In genomic region chr2:12587729-12588522, GRCh38 we compare ENCODE assay signal across 8 cellular contexts.
DNase-seq lines count a peak whose midpoint lies in the region; ATAC-seq and TF ChIP-seq lines count a peak whose summit lies in the region.

No MANE protein-coding gene starts in this region.

- peak; percentile 66 for ATAC-seq in activated CD4-positive, alpha-beta T cell treated with anti-CD3 and anti-CD28 coated beads for 36 hours
- ATAC-seq in HG02678 (IDR thresholded peaks at IDR 0.05; ENCODE audit: unreplicated experiment): peak; percentile 88

- POLR2A ChIA-PET in activated CD4-positive, alpha-beta T cell treated with anti-CD3 and anti-CD28 coated beads for 36 hours (lab: Charles Lee): no interaction called here

- H3K4me3 ChIP-seq in choroid plexus epithelial cell (ENCODE audit: low read depth, low read length): no peak overlapping the region

- peak overlapping the region; percentile 20 for H3K27ac Mint-ChIP-seq in activated CD4-positive, alpha-beta T cell treated with anti-CD3 and anti-CD28 coated beads for 36 hours
- H3K27ac Mint-ChIP-seq in nephron: peak overlapping the region in 2 of 3 experiments; percentile 1 to 14

- H3K4me1 Mint-ChIP-seq in activated CD4-positive, alpha-beta T cell treated with anti-CD3 and anti-CD28 coated beads for 36 hours: peaks cover 27% of the 10 kb centered on the region
- H3K4me1 Mint-ChIP-seq in nephron: peaks cover 11% of the 10 kb centered on the region

- no peak for DNase-seq in activated CD4-positive, alpha-beta T cell treated with anti-CD3 and anti-CD28 coated beads for 36 hours
- DNase-seq in activated CD4-positive, alpha-beta T cell treated with anti-CD3 and anti-CD28 coated beads, Interleukin-2, amount 50 U/mL, for 1 hour: no peak
- DNase-seq in NAMALWA (ENCODE audit: low spot score) (peak; percentile 79), choroid plexus epithelial cell (ENCODE audit: low read depth) (peak; percentile 95), posterior vena cava (ENCODE audit: low spot score) (no peak)
- DNase-seq in activated naive CD4-positive, alpha-beta T cell treated with Interleukin-2 at 50 U/mL for 16 hours: no peak

- CTCF ChIA-PET in activated CD4-positive, alpha-beta T cell treated with anti-CD3 and anti-CD28 coated beads for 36 hours (lab: Charles Lee): interaction anchor here (0.8 kb wide), 1 partner anchor 35 kb away, joined by 3 read pairs; no protein-coding TSS in a partner anchor

- H3K4me3 Mint-ChIP-seq in activated CD4-positive, alpha-beta T cell treated with anti-CD3 and anti-CD28 coated beads for 36 hours: no peak overlapping the region
- no peak overlapping the region for H3K4me3 Mint-ChIP-seq in nephron

- intact Hi-C loops in activated CD4-positive, alpha-beta T cell treated with anti-CD3 and anti-CD28 coated beads for 36 hours (cut with DNase I, micrococcal nuclease): no loop called here
- intact Hi-C loops in posterior vena cava (cut with DNase I): no loop called here

- peaks cover 4% of the 10 kb centered on the region for H3K9me3 Mint-ChIP-seq in activated CD4-positive, alpha-beta T cell treated with anti-CD3 and anti-CD28 coated beads for 36 hours (ENCODE audit: low read depth)
- no peaks in the 10 kb centered on the region for H3K9me3 Mint-ChIP-seq in nephron

- H3K36me3 Mint-ChIP-seq in activated CD4-positive, alpha-beta T cell treated with anti-CD3 and anti-CD28 coated beads for 36 hours (ENCODE audit: low read depth): no peaks in the 10 kb centered on the region
- no peaks in the 10 kb centered on the region for H3K36me3 Mint-ChIP-seq in nephron (ENCODE audit: low read depth)

- TF ChIP-seq CTCF in choroid plexus epithelial cell (conservative IDR thresholded peaks at IDR 0.05; ENCODE audit: low read depth, low read length): no peak
- no peak for TF ChIP-seq CTCF in nephron (IDR thresholded peaks at IDR 0.05; ENCODE audit: unreplicated experiment in 3 of 3)

- no peaks in the 10 kb centered on the region for H3K27me3 Mint-ChIP-seq in activated CD4-positive, alpha-beta T cell treated with anti-CD3 and anti-CD28 coated beads for 36 hours
- no peaks in the 10 kb centered on the region for H3K27me3 Mint-ChIP-seq in nephron (ENCODE audit: low read depth)

Comparison
In these comparisons a context has a peak if more than half of its experiments do, and no peak if none do; other contexts are left out.
1. DNase-seq: peak in NAMALWA (single experiment) and choroid plexus epithelial cell (single experiment); none in activated CD4-positive, alpha-beta T cell treated with anti-CD3 and anti-CD28 coated beads for 36 hours (single experiment), activated CD4-positive, alpha-beta T cell treated with anti-CD3 and anti-CD28 coated beads, Interleukin-2, amount 50 U/mL, for 1 hour (single experiment), activated naive CD4-positive, alpha-beta T cell treated with Interleukin-2 at 50 U/mL for 16 hours (single experiment) and posterior vena cava (single experiment).